In the genomic region with DNA sequence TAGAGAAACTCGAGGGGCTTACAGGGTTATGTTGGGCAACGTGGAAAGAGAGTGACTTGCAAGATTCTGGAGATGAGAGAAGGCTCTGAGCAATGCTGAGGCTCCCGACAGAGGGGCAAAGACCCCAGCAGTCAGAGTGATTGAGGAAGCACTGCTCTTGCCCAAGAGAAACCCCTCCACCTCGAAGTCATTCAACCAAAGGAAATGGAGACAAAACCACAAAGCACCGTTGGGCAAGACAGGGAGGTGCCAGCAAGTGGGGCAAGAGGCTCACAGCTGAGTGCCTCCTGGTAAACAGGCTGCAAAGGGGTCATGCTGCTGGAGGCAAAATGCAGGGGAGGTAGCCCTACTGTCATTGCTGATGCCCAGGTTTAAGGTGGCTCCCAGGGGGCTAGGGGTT, we compare ENCODE assay signal across 9 cellular contexts. TPM values are rescaled to one million over a fixed set of nuclear protein-coding genes. Genes with fewer than 3 reads are reported as not detected.
DNase-seq lines count a peak whose midpoint lies in the region; ATAC-seq lines count a peak whose summit lies in the region.
"Had no signal": no experiment of that assay in that cellular context is flagged by ENCODE, and none has a peak within 500 bp of the region (broad histone marks: within the 10 kb centered on the region; RNA-seq: fewer than 3 reads in every experiment).

No MANE protein-coding gene starts in this region.

- CTCF ChIA-PET in activated CD4-positive, alpha-beta memory T cell treated with anti-CD3 and anti-CD28 coated beads for 36 hours (lab: Charles Lee), result interaction anchor here (1.2 kb wide), 2 partner anchors 65 to 114 kb away, joined by 3 to 7 read pairs; no protein-coding TSS in a partner anchor

- intact Hi-C loops in activated CD4-positive, alpha-beta memory T cell treated with anti-CD3 and anti-CD28 coated beads for 36 hours (cut with micrococcal nuclease), result loop anchor here (2.0 to 5.0 kb wide), 2 partner anchors 17 to 47 kb away; no protein-coding TSS in a partner anchor

- DNase-seq in CD1c-positive myeloid dendritic cell (ENCODE audit: extremely low spot score) (peak; percentile 69), LHCN-M2 (ENCODE audit: low read depth) (peak; percentile 40), kidney tubule cell (ENCODE audit: low spot score) (peak; percentile 72), NCI-H446 treated with DMSO at 0.1 percent for 48 hours (lab: John Stamatoyannopoulos, UW) (no peak)
- DNase-seq in activated CD4-positive, alpha-beta memory T cell treated with anti-CD3 and anti-CD28 coated beads for 36 hours, result peak; percentile 73

- POLR2A ChIA-PET in activated CD4-positive, alpha-beta memory T cell treated with anti-CD3 and anti-CD28 coated beads for 36 hours (lab: Charles Lee), result interaction anchor here (0.8 to 1.2 kb wide), 2 partner anchors 11 to 17 kb away, joined by 3 read pairs; partner anchors contain the start of gene MYH9

- peak overlapping the region; percentile 90 for H3K27ac Mint-ChIP-seq in activated CD4-positive, alpha-beta memory T cell treated with anti-CD3 and anti-CD28 coated beads for 36 hours
- H3K27ac Mint-ChIP-seq: nephron had no signal

- no peak for ATAC-seq in HG02981 (IDR thresholded peaks at IDR 0.05; ENCODE audit: unreplicated experiment)
- ATAC-seq in HG03039 (IDR thresholded peaks at IDR 0.05; ENCODE audit: unreplicated experiment), result no peak
- no peak for ATAC-seq in GM21515 (IDR thresholded peaks at IDR 0.05; ENCODE audit: unreplicated experiment)

- H3K4me1 Mint-ChIP-seq in activated CD4-positive, alpha-beta memory T cell treated with anti-CD3 and anti-CD28 coated beads for 36 hours (ENCODE audit: low read depth), result peaks cover 43% of the 10 kb centered on the region

- H3K4me3 Mint-ChIP-seq in activated CD4-positive, alpha-beta memory T cell treated with anti-CD3 and anti-CD28 coated beads for 36 hours, result no peak overlapping the region
- H3K4me3 Mint-ChIP-seq: nephron had no signal

- H3K27me3 Mint-ChIP-seq in activated CD4-positive, alpha-beta memory T cell treated with anti-CD3 and anti-CD28 coated beads for 36 hours, result no peaks in the 10 kb centered on the region

- no peaks in the 10 kb centered on the region for H3K36me3 Mint-ChIP-seq in activated CD4-positive, alpha-beta memory T cell treated with anti-CD3 and anti-CD28 coated beads for 36 hours

- no peaks in the 10 kb centered on the region for H3K9me3 Mint-ChIP-seq in activated CD4-positive, alpha-beta memory T cell treated with anti-CD3 and anti-CD28 coated beads for 36 hours
- H3K9me3 Mint-ChIP-seq: nephron had no signal

RNA-seq across cellular contexts. Expression of gene MYH9, which starts 17.9 kb away (rescaled TPM):
- 481 and 492 TPM in 2 replicates for total RNA-seq in LHCN-M2 (2014; rRNA removed)
- polyA plus RNA-seq in LHCN-M2 (2012), result 762 TPM
- 100 to 1,000 TPM; 712 to 720 TPM for total RNA-seq in activated CD4-positive, alpha-beta memory T cell treated with anti-CD3 and anti-CD28 coated beads for 36 hours
